Comparison of ENCODE assay signal across 8 cellular contexts in genomic region chr13:30865131-30866009, GRCh38. TPM values are rescaled to one million over a fixed set of nuclear protein-coding genes. Genes with fewer than 3 reads are reported as not detected.
A peak's percentile ranks its signal among the peaks of the same experiment; 100 is the strongest.
DNase-seq lines count a peak whose midpoint lies in the region; ATAC-seq, FAIRE-seq and TF ChIP-seq lines count a peak whose summit lies in the region.

No MANE protein-coding gene starts in this region.

- peak; percentile 89 for TF ChIP-seq CTCF in GM10266 (IDR thresholded peaks at IDR 0.05; ENCODE audit: control insufficient read depth, insufficient read depth, low read depth, missing control alignments)
- peak; percentile 90 to 94 (median 92) for TF ChIP-seq CTCF in breast epithelium (IDR thresholded peaks at IDR 0.05)

- H3K4me1 ChIP-seq in breast epithelium = peaks cover 0 to 10% of the 10 kb centered on the region in 2 donors
- peaks cover 32 to 46% (median 35%) of the 10 kb centered on the region in 3 donors for H3K4me1 ChIP-seq in skeletal muscle tissue (ENCODE audit: control insufficient read depth in 3 of 3, insufficient read depth in 3 of 3, low read length in 3 of 3)

- FAIRE-seq in TTC549 (lab: Jason Lieb, UNC) = peak; percentile 81

- H3K9me3 ChIP-seq in breast epithelium = no peaks in the 10 kb centered on the region
- H3K9me3 ChIP-seq in skeletal muscle tissue (ENCODE audit: control insufficient read depth in 3 of 3, low read length in 3 of 3) = no peaks in the 10 kb centered on the region

- peak overlapping the region; percentile 28 to 73 (median 34) for H3K9ac ChIP-seq in skeletal muscle tissue (ENCODE audit: low read depth in 1 of 3, low read length in 3 of 3)

- ATAC-seq in HG02798 (IDR thresholded peaks at IDR 0.05; ENCODE audit: poor library complexity, unreplicated experiment) = peak; percentile 89
- no peak for ATAC-seq in GM18519 (IDR thresholded peaks at IDR 0.05; ENCODE audit: low FRiP score, unreplicated experiment)

- H3K27ac ChIP-seq in breast epithelium (peak overlapping the region; percentile 86 to 91), skeletal muscle tissue (ENCODE audit: low read depth, low read length) (peak overlapping the region; percentile 71)

- H3K27me3 ChIP-seq in breast epithelium (no peaks in the 10 kb centered on the region), skeletal muscle tissue (ENCODE audit: control insufficient read depth in 3 of 3, insufficient read depth in 3 of 3, low read length in 3 of 3) (no peaks in the 10 kb centered on the region)

- H3K36me3 ChIP-seq in breast epithelium (no peaks in the 10 kb centered on the region), skeletal muscle tissue (ENCODE audit: control insufficient read depth in 3 of 3, insufficient read depth in 3 of 3, low read length in 3 of 3) (no peaks in the 10 kb centered on the region)

- intact Hi-C loops in breast epithelium (cut with DNase I; ENCODE audit: low total_unique reads) = loop anchor here (5.0 kb wide), 1 partner anchor 177 kb away; no protein-coding TSS in a partner anchor

- no peak overlapping the region for H3K4me3 ChIP-seq in breast epithelium
- H3K4me3 ChIP-seq in skeletal muscle tissue (ENCODE audit: low read length in 3 of 3) = peak overlapping the region in 1 of 3 donors; percentile 42

- TF ChIP-seq POLR2A in breast epithelium (IDR thresholded peaks at IDR 0.05) = no peak

- DNase-seq in GM10266 (ENCODE audit: extremely low spot score) (peak; percentile 77), NCI-H2107 (lab: John Stamatoyannopoulos, UW) (peak; percentile 38), breast epithelium (ENCODE audit: low spot score in 2 of 2) (peak; percentile 70 to 78), inferior parietal cortex (ENCODE audit: extremely low spot score) (peak; percentile 82)

RNA-seq across cellular contexts. Expression of gene MEDAG, which starts 40.7 kb away (rescaled TPM):
- total RNA-seq in breast epithelium = 100 to 1,000 TPM in 1 of 3 donors, 10 to 100 TPM in 2; 76.2 to 142 (median 95.4) TPM
- total RNA-seq in skeletal muscle tissue = 11.5 TPM
